Comparison of ENCODE assay signal across 8 cellular contexts in the genomic region with DNA sequence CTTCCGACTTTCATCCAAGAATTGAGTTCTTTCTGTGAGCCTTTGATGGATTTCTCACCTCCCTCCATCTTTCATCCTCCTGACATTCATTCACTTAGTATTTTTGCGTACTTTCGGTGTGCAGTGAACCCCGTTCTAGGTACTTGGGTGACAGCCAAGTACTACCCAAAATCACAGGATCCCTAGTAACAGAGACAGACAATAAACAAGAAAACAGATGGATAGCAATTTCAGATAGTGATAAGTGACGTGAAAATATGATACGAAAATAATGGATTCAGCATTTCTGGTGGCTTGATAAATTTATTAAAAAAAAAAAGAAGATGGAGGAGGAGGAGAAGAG. TPM values are rescaled to one million over a fixed set of nuclear protein-coding genes. Genes with fewer than 3 reads are reported as not detected.
DNase-seq lines count a peak whose midpoint lies in the region; ATAC-seq and TF ChIP-seq lines count a peak whose summit lies in the region.

No MANE protein-coding gene starts in this region.

- H3K4me2 ChIP-seq in osteoblast (ENCODE audit: insufficient read depth, low read length): peak overlapping the region; percentile 78

- peaks cover 20% of the 10 kb centered on the region for H3K4me1 ChIP-seq in HUES64 (ENCODE audit: insufficient read depth, low read length)
- H3K4me1 ChIP-seq in osteoblast (ENCODE audit: insufficient read depth, low read length): peaks cover 13% of the 10 kb centered on the region

- peak; percentile 5 for ATAC-seq in GM18867 (IDR thresholded peaks at IDR 0.05; ENCODE audit: unreplicated experiment)
- ATAC-seq in HG02798 (IDR thresholded peaks at IDR 0.05; ENCODE audit: poor library complexity, unreplicated experiment): no peak

- no peaks in the 10 kb centered on the region for H3K9me3 ChIP-seq in HUES64 (ENCODE audit: insufficient read depth, low read depth, low read length)
- H3K9me3 ChIP-seq in osteoblast (ENCODE audit: low read depth, low read length): no peaks in the 10 kb centered on the region

- peak overlapping the region; percentile 91 for H3K4me3 ChIP-seq in HUES64 (ENCODE audit: low read length)
- peak overlapping the region; percentile 96 for H3K4me3 ChIP-seq in coronary artery
- H3K4me3 ChIP-seq in osteoblast (ENCODE audit: insufficient read depth, low read length): peak overlapping the region; percentile 93

- no peak overlapping the region for H3K9ac ChIP-seq in HUES64 (ENCODE audit: low read depth, low read length)

- no peak for DNase-seq in coronary artery (ENCODE audit: low spot score)
- no peak for DNase-seq in osteoblast (ENCODE audit: insufficient read length, low spot score, missing footprints)
- no peak for DNase-seq in CD1c-positive myeloid dendritic cell (ENCODE audit: extremely low spot score)
- no peak for DNase-seq in NCI-H82 treated with DMSO at 0.1 percent for 48 hours (lab: John Stamatoyannopoulos, UW; ENCODE audit: unreplicated experiment)
- no peak for DNase-seq in DMS153 treated with DMSO at 0.1 percent for 48 hours (lab: John Stamatoyannopoulos, UW; ENCODE audit: unreplicated experiment)

- H3K27me3 ChIP-seq in HUES64 (ENCODE audit: insufficient read depth, low read length) (no peaks in the 10 kb centered on the region), osteoblast (ENCODE audit: insufficient read depth, low read length) (no peaks in the 10 kb centered on the region)

- H3K27ac ChIP-seq in HUES64 (ENCODE audit: low read depth, low read length) (no peak overlapping the region), coronary artery (peak overlapping the region; percentile 82 to 99), osteoblast (ENCODE audit: low read depth, low read length) (peak overlapping the region; percentile 86)

- 26% methylated on average over 6 of the region's 6 CpGs for WGBS in HUES64

- peaks cover 24% of the 10 kb centered on the region for H4K20me1 ChIP-seq in osteoblast (ENCODE audit: insufficient read depth, low read length)

- TF ChIP-seq CTCF in coronary artery (IDR thresholded peaks at IDR 0.05) (no peak), osteoblast (IDR thresholded peaks at IDR 0.05; ENCODE audit: extremely low read depth, low read depth, low read length) (no peak)

- H2AFZ ChIP-seq in osteoblast (ENCODE audit: low read length): peak overlapping the region; percentile 71

- H3K79me2 ChIP-seq in osteoblast (ENCODE audit: insufficient read depth, low read length): peaks cover 39% of the 10 kb centered on the region

- H3K36me3 ChIP-seq in HUES64 (ENCODE audit: insufficient read depth, low read length) (0 out of 2 replicates have a peak, but pooled peaks cover 4% of the 10 kb centered on the region), osteoblast (ENCODE audit: insufficient read depth, low read length) (no peaks in the 10 kb centered on the region)

RNA-seq across cellular contexts. Expression of gene CMTM6, which starts 0.3 kb away (rescaled TPM):
- 30.5 TPM for polyA plus RNA-seq in HUES64 (2013, experiment 1 of 2)
- 32.8 TPM for polyA plus RNA-seq in HUES64 (2013, experiment 2 of 2)
- 102 and 141 TPM in 2 replicates for total RNA-seq in osteoblast
